ENCODE assay signal across 17 cellular contexts in genomic region chrX:13009256-13009655, GRCh38. TPM values are rescaled to one million over a fixed set of nuclear protein-coding genes. Genes with fewer than 3 reads are reported as not detected.
A peak's percentile ranks its signal among the peaks of the same experiment; 100 is the strongest.
DNase-seq lines count a peak whose midpoint lies in the region; FAIRE-seq and TF ChIP-seq lines count a peak whose summit lies in the region.
"Had no signal": no experiment of that assay in that cellular context is flagged by ENCODE, and none has a peak within 500 bp of the region (broad histone marks: within the 10 kb centered on the region; RNA-seq: fewer than 3 reads in every experiment).

No MANE protein-coding gene starts in this region.

- H3K4me3 ChIP-seq in mesenchymal stem cell (ENCODE audit: insufficient read depth in 1 of 2, low read depth in 1 of 2, low read length in 2 of 2), result no peak overlapping the region

- DNase-seq in ELF-1 (ENCODE audit: low read depth, low spot score) (peak; percentile 45), NCI-H446 treated with DMSO at 0.1 percent for 48 hours (lab: John Stamatoyannopoulos, UW) (peak; percentile 33), MCF 10A (ENCODE audit: unreplicated experiment) (peak; percentile 68), mesenchymal stem cell (no peak), LoVo (ENCODE audit: low spot score) (no peak), GM10248 (ENCODE audit: extremely low spot score) (no peak), GM12892 (ENCODE audit: insufficient read length) (no peak), SHP77 (lab: John Stamatoyannopoulos, UW) (no peak)
- DNase-seq: activated CD4-positive, alpha-beta T cell treated with anti-CD3 and anti-CD28 coated beads, Interleukin-2, amount 50 U/mL, for 1 hour; BE2C; KG1; left colon; NCI-H1105 treated with DMSO at 0.1 percent for 48 hours; stimulated activated CD4-positive, alpha-beta T cell treated with anti-CD3 and anti-CD28 coated beads, Interleukin-4, amount 100 ng/mL, for 24 hours; stimulated activated CD8-positive, alpha-beta memory T cell treated with anti-CD3 and anti-CD28 coated beads, Interleukin-4, amount 100 ng/mL, for 48 hours had no signal

- H2BK5ac ChIP-seq in mesenchymal stem cell (ENCODE audit: low read depth, low read length, poor library complexity, severe bottlenecking), result no peak overlapping the region

- no peak overlapping the region for H2BK15ac ChIP-seq in mesenchymal stem cell (ENCODE audit: low read depth, poor library complexity, severe bottlenecking)

- POLR2A ChIA-PET in MCF 10A (lab: Yijun Ruan, JAX), result interaction anchor here (0.9 kb wide), 1 partner anchor 419 kb away, joined by 3 read pairs; no protein-coding TSS in a partner anchor
- POLR2A ChIA-PET in GM10248 (lab: Yijun Ruan, JAX), result no interaction called here

- no peaks in the 10 kb centered on the region for H3K79me1 ChIP-seq in mesenchymal stem cell (replicated peaks; ENCODE audit: low read length, poor library complexity, severe bottlenecking)

- no TSS peak for BruUV-seq in MCF 10A (replicated peaks; lab: Mats Ljungman, UMichigan)

- WGBS in mesenchymal stem cell, result 100% methylated on average over 1 of the region's 2 CpGs

- no peak for TF ChIP-seq CTCF in MCF 10A (IDR thresholded peaks at IDR 0.05; ENCODE audit: unreplicated experiment)
- no peak for TF ChIP-seq CTCF in GM10248 (IDR thresholded peaks at IDR 0.05; ENCODE audit: control extremely low read depth, extremely low read depth, low read depth, missing control alignments)

- H2AFZ ChIP-seq in mesenchymal stem cell (ENCODE audit: low read depth, low read length), result no peak overlapping the region

- no peak overlapping the region for H3K14ac ChIP-seq in mesenchymal stem cell (ENCODE audit: low read length in 2 of 2)

- H3K4ac ChIP-seq in mesenchymal stem cell (ENCODE audit: low read depth in 1 of 2, low read length in 2 of 2), result peak overlapping the region; percentile 46 to 58

- H3K4me2 ChIP-seq in mesenchymal stem cell (ENCODE audit: low read length, poor library complexity, severe bottlenecking), result no peak overlapping the region

- no peak overlapping the region for H2BK120ac ChIP-seq in mesenchymal stem cell (ENCODE audit: low read depth, low read length)

- H3K4me1 Mint-ChIP-seq in MCF 10A (ENCODE audit: insufficient read depth, unreplicated experiment), result peaks cover 19% of the 10 kb centered on the region

- H3K27ac ChIP-seq in mesenchymal stem cell (ENCODE audit: low read length, poor library complexity, severe bottlenecking), result no peak overlapping the region

- no peaks in the 10 kb centered on the region for H3K9me3 Mint-ChIP-seq in MCF 10A (ENCODE audit: unreplicated experiment)
- H3K9me3 Mint-ChIP-seq: activated naive CD4-positive, alpha-beta T cell treated with anti-CD3 and anti-CD28 coated beads, Interleukin-2, amount 50 U/mL, for 24 hours had no signal

- no peak overlapping the region for H3K23ac ChIP-seq in mesenchymal stem cell (ENCODE audit: low read length in 2 of 2)

- no peak overlapping the region for H3K4me3 Mint-ChIP-seq in MCF 10A (ENCODE audit: unreplicated experiment)
- H3K4me3 Mint-ChIP-seq: activated naive CD4-positive, alpha-beta T cell treated with anti-CD3 and anti-CD28 coated beads, Interleukin-2, amount 50 U/mL, for 24 hours had no signal

- peak overlapping the region in 1 of 2 experiments; percentile 54 for H2BK12ac ChIP-seq in mesenchymal stem cell (ENCODE audit: low read length in 2 of 2)

- H3K36me3 Mint-ChIP-seq in MCF 10A (ENCODE audit: insufficient read depth, unreplicated experiment), result no peaks in the 10 kb centered on the region
- H3K36me3 Mint-ChIP-seq: activated naive CD4-positive, alpha-beta T cell treated with anti-CD3 and anti-CD28 coated beads, Interleukin-2, amount 50 U/mL, for 24 hours had no signal

- no peak overlapping the region for H3K9ac ChIP-seq in mesenchymal stem cell (ENCODE audit: low read length)

- H3K27me3 Mint-ChIP-seq in MCF 10A (ENCODE audit: insufficient read depth, unreplicated experiment), result peaks cover 54% of the 10 kb centered on the region
- H3K27me3 Mint-ChIP-seq: activated naive CD4-positive, alpha-beta T cell treated with anti-CD3 and anti-CD28 coated beads, Interleukin-2, amount 50 U/mL, for 24 hours had no signal

- H3K9me3 ChIP-seq in mesenchymal stem cell (ENCODE audit: control insufficient read depth, low read length), result no peaks in the 10 kb centered on the region
- H3K9me3 ChIP-seq: BE2C had no signal

- CTCF ChIA-PET in MCF 10A (lab: Yijun Ruan, JAX), result interaction anchor here (0.6 to 0.7 kb wide), 2 partner anchors 11 to 206 kb away, joined by 3 to 4 read pairs; no protein-coding TSS in a partner anchor
- CTCF ChIA-PET in GM10248 (lab: Yijun Ruan, JAX), result interaction anchor here (1.1 to 1.2 kb wide), 2 partner anchors 245 to 478 kb away, joined by 3 read pairs; no protein-coding TSS in a partner anchor

- H4K91ac ChIP-seq in mesenchymal stem cell (ENCODE audit: low read length), result no peak overlapping the region

- FAIRE-seq in GM12892 (lab: Jason Lieb, UNC), result no peak

- intact Hi-C loops in MCF 10A (cut with micrococcal nuclease), result no loop called here

- H4K8ac ChIP-seq in mesenchymal stem cell (ENCODE audit: low read length), result no peak overlapping the region

- no peak overlapping the region for H3K18ac ChIP-seq in mesenchymal stem cell (ENCODE audit: low read depth in 1 of 2, low read length in 2 of 2)

- H3K4me1 ChIP-seq in mesenchymal stem cell (ENCODE audit: control insufficient read depth, insufficient read depth, low read depth, low read length), result no peaks in the 10 kb centered on the region
- H3K4me1 ChIP-seq: BE2C had no signal

- H3K27me3 ChIP-seq in mesenchymal stem cell (ENCODE audit: control insufficient read depth in 1 of 2, insufficient read depth in 1 of 2, low read length in 2 of 2), result no peaks in the 10 kb centered on the region
- H3K27me3 ChIP-seq: BE2C had no signal

- no peak for TF ChIP-seq POLR2A in GM12892 (IDR thresholded peaks at IDR 0.05; ENCODE audit: low read depth, low read length)

- H3K36me3 ChIP-seq in mesenchymal stem cell (ENCODE audit: control insufficient read depth in 1 of 2, insufficient read depth in 2 of 2, low read depth in 1 of 2, low read length in 2 of 2), result no peaks in the 10 kb centered on the region
- H3K36me3 ChIP-seq: BE2C had no signal

- H3K27ac Mint-ChIP-seq in MCF 10A (ENCODE audit: low read depth, unreplicated experiment), result no peak overlapping the region

- no peak overlapping the region for H2AK5ac ChIP-seq in mesenchymal stem cell (ENCODE audit: low read length, severe bottlenecking)

RNA-seq across cellular contexts. Expression of gene TMSB4X, which starts 34.3 kb away (rescaled TPM):
- total RNA-seq in MCF 10A (2022), result 801 and 901 TPM in 2 replicates
- 9,006 TPM for polyA plus RNA-seq in mesenchymal stem cell (2013, experiment 1 of 2)
- polyA plus RNA-seq in mesenchymal stem cell (2013, experiment 2 of 2), result 8,811 TPM
- 23,212 TPM for polyA plus RNA-seq in GM12892 (2012; ENCODE audit: missing spikeins)

RNA-seq across cellular contexts. Expression of gene FAM9C, which starts 35.2 kb away (rescaled TPM):
- not detected in 2 replicates for total RNA-seq in MCF 10A (2022)
- polyA plus RNA-seq in mesenchymal stem cell (2013, experiment 1 of 2), result 0.07 TPM
- 0.04 TPM for polyA plus RNA-seq in mesenchymal stem cell (2013, experiment 2 of 2)
- polyA plus RNA-seq in GM12892 (2012; ENCODE audit: missing spikeins), result 0.17 TPM
- total RNA-seq: osteocyte had no signal

Comparison
In these comparisons a context has a peak if more than half of its experiments do, and no peak if none do; other contexts are left out.
1. DNase-seq: peak in ELF-1 (single experiment), NCI-H446 treated with DMSO at 0.1 percent for 48 hours (single experiment) and MCF 10A (single experiment); none in mesenchymal stem cell (single experiment), LoVo (single experiment), GM10248 (single experiment), GM12892 (single experiment) and SHP77 (0 of 2).